In the genomic region with DNA sequence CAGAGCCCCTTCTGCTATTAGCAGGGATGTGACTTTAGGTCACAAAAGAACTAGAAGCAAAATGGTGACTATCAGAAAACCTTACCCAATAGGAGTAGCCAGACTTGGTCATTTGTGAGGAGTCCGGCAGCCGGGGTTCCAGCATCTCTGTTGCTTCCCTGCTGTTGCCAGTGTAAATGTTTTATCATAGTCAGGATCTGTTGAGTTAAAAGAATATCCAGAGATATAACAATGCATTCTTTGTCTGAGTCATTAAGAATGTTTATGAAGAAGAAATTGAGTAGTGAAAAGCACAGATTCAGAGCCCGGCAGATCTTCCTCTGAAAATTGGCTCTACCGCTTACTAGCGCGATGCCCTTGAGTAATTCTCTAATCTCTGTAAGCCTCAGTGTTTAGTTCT, we compare ENCODE assay signal across 16 cellular contexts.
DNase-seq lines count a peak whose midpoint lies in the region; ATAC-seq and TF ChIP-seq lines count a peak whose summit lies in the region.
"Had no signal": no experiment of that assay in that cellular context is flagged by ENCODE, and none has a peak within 500 bp of the region (broad histone marks: within the 10 kb centered on the region; RNA-seq: fewer than 3 reads in every experiment).

No MANE protein-coding gene starts in this region.

- TF ChIP-seq CTCF in endothelial cell (IDR thresholded peaks at IDR 0.05; ENCODE audit: unreplicated experiment) (no peak), thoracic aorta (IDR thresholded peaks at IDR 0.05) (no peak)

- H3K27me3 Mint-ChIP-seq in endothelial cell (ENCODE audit: unreplicated experiment): peaks cover 26% of the 10 kb centered on the region
- peaks cover 28% of the 10 kb centered on the region for H3K27me3 Mint-ChIP-seq in activated T-helper 1 cell treated with anti-CD3 and anti-CD28 coated beads, Interleukin-12 subunit alpha, Interleukin-12 subunit beta, Interleukin-2, Interleukin-4 antibody, amounts not matched to agents 30 ng/mL and 10 ng/mL and 1 ng/mL, durations not matched to agents 14 hours and 24 hours and 36 hours (ENCODE audit: insufficient read depth)

- intact Hi-C loops in activated T-helper 1 cell treated with anti-CD3 and anti-CD28 coated beads, Interleukin-12 subunit alpha, Interleukin-12 subunit beta, Interleukin-2, Interleukin-4 antibody, amounts not matched to agents 30 ng/mL and 10 ng/mL and 1 ng/mL, durations not matched to agents 14 hours and 24 hours and 36 hours (cut with micrococcal nuclease): no loop called here

- peak overlapping the region; percentile 39 for H3K27ac ChIP-seq in muscle layer of duodenum (ENCODE audit: low read length)
- H3K27ac ChIP-seq in thoracic aorta: peak overlapping the region; percentile 98 to 99
- H3K27ac ChIP-seq: C4-2B had no signal

- H3K4me3 ChIP-seq in muscle layer of duodenum (ENCODE audit: low read depth in 1 of 2, low read length in 2 of 2) (no peak overlapping the region), thoracic aorta (no peak overlapping the region)

- no peaks in the 10 kb centered on the region for H3K9me3 Mint-ChIP-seq in endothelial cell (ENCODE audit: unreplicated experiment)
- peaks cover 3% of the 10 kb centered on the region for H3K9me3 Mint-ChIP-seq in activated T-helper 1 cell treated with anti-CD3 and anti-CD28 coated beads, Interleukin-12 subunit alpha, Interleukin-12 subunit beta, Interleukin-2, Interleukin-4 antibody, amounts not matched to agents 30 ng/mL and 10 ng/mL and 1 ng/mL, durations not matched to agents 14 hours and 24 hours and 36 hours
- H3K9me3 Mint-ChIP-seq: central memory CD8-positive, alpha-beta T cell had no signal

- DNase-seq in M059J (ENCODE audit: low read depth): peak; percentile 57
- DNase-seq in endothelial cell (ENCODE audit: low spot score): no peak
- no peak for DNase-seq in thoracic aorta (ENCODE audit: low spot score)
- no peak for DNase-seq in NCI-H2081 (lab: John Stamatoyannopoulos, UW)
- DNase-seq in activated T-helper 1 cell treated with anti-CD3 and anti-CD28 coated beads, Interleukin-12 subunit alpha, Interleukin-12 subunit beta, Interleukin-2, Interleukin-4 antibody, amounts not matched to agents 30 ng/mL and 10 ng/mL and 1 ng/mL, durations not matched to agents 14 hours and 24 hours and 36 hours (ENCODE audit: low spot score): no peak
- no peak for DNase-seq in NCI-H2029 treated with DMSO at 0.1 percent for 48 hours (lab: John Stamatoyannopoulos, UW)
- DNase-seq: activated naive CD8-positive, alpha-beta T cell treated with anti-CD3 and anti-CD28 coated beads for 36 hours; activated T-cell treated with anti-CD3 and anti-CD28 coated beads, Interleukin-2, amount 50 U/mL, for 1 hour; DND-41; Kasumi-1; NCI-H1436; NCI-H226 had no signal

- H3K27me3 ChIP-seq in muscle layer of duodenum (ENCODE audit: low read depth, low read length): no peaks in the 10 kb centered on the region
- no peaks in the 10 kb centered on the region for H3K27me3 ChIP-seq in thoracic aorta (replicated peaks; ENCODE audit: insufficient read depth)

- H3K36me3 ChIP-seq in muscle layer of duodenum (ENCODE audit: control insufficient read depth in 1 of 2, insufficient read depth in 2 of 2, low read length in 2 of 2) (no peaks in the 10 kb centered on the region), thoracic aorta (no peaks in the 10 kb centered on the region)

- ATAC-seq in thoracic aorta (ENCODE audit: insufficient number of reproducible peaks, low FRiP score, low read depth): no peak
- no peak for ATAC-seq in HG03045 (IDR thresholded peaks at IDR 0.05; ENCODE audit: unreplicated experiment)

- H3K9me3 ChIP-seq in muscle layer of duodenum (ENCODE audit: control insufficient read depth in 1 of 2, low read length in 2 of 2) (no peaks in the 10 kb centered on the region), thoracic aorta (no peaks in the 10 kb centered on the region)

- peak overlapping the region; percentile 88 for H3K27ac Mint-ChIP-seq in endothelial cell (ENCODE audit: unreplicated experiment)
- no peak overlapping the region for H3K27ac Mint-ChIP-seq in activated T-helper 1 cell treated with anti-CD3 and anti-CD28 coated beads, Interleukin-12 subunit alpha, Interleukin-12 subunit beta, Interleukin-2, Interleukin-4 antibody, amounts not matched to agents 30 ng/mL and 10 ng/mL and 1 ng/mL, durations not matched to agents 14 hours and 24 hours and 36 hours
- H3K27ac Mint-ChIP-seq: activated naive CD8-positive, alpha-beta T cell treated with anti-CD3 and anti-CD28 coated beads for 36 hours had no signal

- H3K4me3 Mint-ChIP-seq in endothelial cell (ENCODE audit: unreplicated experiment): no peak overlapping the region
- no peak overlapping the region for H3K4me3 Mint-ChIP-seq in activated T-helper 1 cell treated with anti-CD3 and anti-CD28 coated beads, Interleukin-12 subunit alpha, Interleukin-12 subunit beta, Interleukin-2, Interleukin-4 antibody, amounts not matched to agents 30 ng/mL and 10 ng/mL and 1 ng/mL, durations not matched to agents 14 hours and 24 hours and 36 hours
- H3K4me3 Mint-ChIP-seq: activated naive CD8-positive, alpha-beta T cell treated with anti-CD3 and anti-CD28 coated beads for 36 hours; central memory CD8-positive, alpha-beta T cell had no signal

- peaks cover 68% of the 10 kb centered on the region for H3K4me1 Mint-ChIP-seq in endothelial cell (ENCODE audit: unreplicated experiment)
- H3K4me1 Mint-ChIP-seq in activated T-helper 1 cell treated with anti-CD3 and anti-CD28 coated beads, Interleukin-12 subunit alpha, Interleukin-12 subunit beta, Interleukin-2, Interleukin-4 antibody, amounts not matched to agents 30 ng/mL and 10 ng/mL and 1 ng/mL, durations not matched to agents 14 hours and 24 hours and 36 hours (ENCODE audit: low read depth): peaks cover 5% of the 10 kb centered on the region
- H3K4me1 Mint-ChIP-seq: central memory CD8-positive, alpha-beta T cell had no signal

- peaks cover 64% of the 10 kb centered on the region for H3K36me3 Mint-ChIP-seq in endothelial cell (ENCODE audit: low read depth, unreplicated experiment)
- H3K36me3 Mint-ChIP-seq in activated T-helper 1 cell treated with anti-CD3 and anti-CD28 coated beads, Interleukin-12 subunit alpha, Interleukin-12 subunit beta, Interleukin-2, Interleukin-4 antibody, amounts not matched to agents 30 ng/mL and 10 ng/mL and 1 ng/mL, durations not matched to agents 14 hours and 24 hours and 36 hours (ENCODE audit: low read depth): no peaks in the 10 kb centered on the region
- H3K36me3 Mint-ChIP-seq: activated naive CD8-positive, alpha-beta T cell treated with anti-CD3 and anti-CD28 coated beads for 36 hours had no signal

- H3K4me1 ChIP-seq in muscle layer of duodenum (ENCODE audit: control insufficient read depth in 1 of 2, insufficient read depth in 2 of 2, low read length in 2 of 2) (peaks cover 3 to 5% of the 10 kb centered on the region in 2 donors), thoracic aorta (ENCODE audit: control insufficient read depth in 1 of 2, low read depth in 2 of 2) (peaks cover 46 to 96% of the 10 kb centered on the region in 2 donors)
